19 cellular contexts compared by ENCODE assay signal in genomic region chr1:191608367-191608766, GRCh38.
DNase-seq lines count a peak whose midpoint lies in the region; ATAC-seq and TF ChIP-seq lines count a peak whose summit lies in the region.
"Had no signal": no experiment of that assay in that cellular context is flagged by ENCODE, and none has a peak within 500 bp of the region (broad histone marks: within the 10 kb centered on the region; RNA-seq: fewer than 3 reads in every experiment).

No MANE protein-coding gene starts in this region.

- TF ChIP-seq POLR2A in breast epithelium (IDR thresholded peaks at IDR 0.05), result no peak
- TF ChIP-seq POLR2A in suprapubic skin (IDR thresholded peaks at IDR 0.05), result no peak

- no peak for TF ChIP-seq EP300 in suprapubic skin (IDR thresholded peaks at IDR 0.05)

- no peaks in the 10 kb centered on the region for H3K27me3 Mint-ChIP-seq in MCF 10A (ENCODE audit: insufficient read depth, unreplicated experiment)
- no peaks in the 10 kb centered on the region for H3K27me3 Mint-ChIP-seq in T-cell

- WGBS in suprapubic skin, result 68% methylated on average over 4 of the region's 4 CpGs

- H3K27me3 ChIP-seq in breast epithelium, result no peaks in the 10 kb centered on the region
- no peaks in the 10 kb centered on the region for H3K27me3 ChIP-seq in suprapubic skin

- no TSS peak for BruUV-seq in MCF 10A (replicated peaks; lab: Mats Ljungman, UMichigan)

- CTCF ChIA-PET in MCF 10A (lab: Yijun Ruan, JAX), result no interaction called here
- CTCF ChIA-PET in T-cell (lab: Charles Lee), result no interaction called here

- H3K4me3 Mint-ChIP-seq in MCF 10A (ENCODE audit: unreplicated experiment) (no peak overlapping the region), T-cell (no peak overlapping the region)
- H3K4me3 Mint-ChIP-seq: activated CD8-positive, alpha-beta T cell treated with anti-CD3 and anti-CD28 coated beads, Interleukin-2, amount 10 ng/mL, durations not matched to agents 7 days and 5 days; HFFc6 had no signal

- H3K36me3 ChIP-seq in breast epithelium (no peaks in the 10 kb centered on the region), suprapubic skin (no peaks in the 10 kb centered on the region)

- DNase-seq in MCF 10A (ENCODE audit: unreplicated experiment) (peak; percentile 91), breast epithelium (ENCODE audit: low spot score in 2 of 2) (no peak), NCI-H2081 (lab: John Stamatoyannopoulos, UW) (peak; percentile 27 to 67), SHP77 (lab: John Stamatoyannopoulos, UW) (peak; percentile 96 to 97), suprapubic skin (ENCODE audit: low spot score in 2 of 2) (no peak), T-helper 2 cell (no peak), superior temporal gyrus (ENCODE audit: extremely low spot score) (no peak), T-cell (no peak)
- DNase-seq: activated CD8-positive, alpha-beta T cell treated with anti-CD3 and anti-CD28 coated beads, Interleukin-2, amount 10 ng/mL, durations not matched to agents 7 days and 5 days; activated gamma-delta T cell; AML-193; aorta; erythroblast; HFFc6; Kasumi-1; NCI-H774 had no signal

- H3K27ac Mint-ChIP-seq in MCF 10A (ENCODE audit: low read depth, unreplicated experiment) (no peak overlapping the region), T-cell (no peak overlapping the region)
- H3K27ac Mint-ChIP-seq: activated CD8-positive, alpha-beta T cell treated with anti-CD3 and anti-CD28 coated beads, Interleukin-2, amount 10 ng/mL, durations not matched to agents 7 days and 5 days; HFFc6 had no signal

- POLR2A ChIA-PET in MCF 10A (lab: Yijun Ruan, JAX) (no interaction called here), T-cell (lab: Charles Lee) (interaction anchor here in 1 of 2 donors (0.5 kb wide), 1 partner anchor 17 kb away, joined by 3 read pairs; no protein-coding TSS in a partner anchor)

- H3K9me3 Mint-ChIP-seq in MCF 10A (ENCODE audit: unreplicated experiment) (no peaks in the 10 kb centered on the region), T-cell (peaks cover 0 to 5% (median 0%) of the 10 kb centered on the region in 3 donors)

- H3K4me1 Mint-ChIP-seq in MCF 10A (ENCODE audit: insufficient read depth, unreplicated experiment) (no peaks in the 10 kb centered on the region), T-cell (no peaks in the 10 kb centered on the region)

- H3K4me3 ChIP-seq in breast epithelium (no peak overlapping the region), suprapubic skin (no peak overlapping the region)
- H3K4me3 ChIP-seq: coronary artery had no signal

- H3K9me3 ChIP-seq in breast epithelium, result no peaks in the 10 kb centered on the region
- no peaks in the 10 kb centered on the region for H3K9me3 ChIP-seq in suprapubic skin

- ATAC-seq in T-cell (replicated peaks in 1 of 4), result no peak
- ATAC-seq: activated CD8-positive, alpha-beta T cell treated with anti-CD3 and anti-CD28 coated beads, Interleukin-2, amount 10 ng/mL, durations not matched to agents 7 days and 5 days; left lobe of liver had no signal

- TF ChIP-seq CTCF in MCF 10A (IDR thresholded peaks at IDR 0.05; ENCODE audit: unreplicated experiment), result no peak
- no peak for TF ChIP-seq CTCF in breast epithelium (IDR thresholded peaks at IDR 0.05)
- no peak for TF ChIP-seq CTCF in suprapubic skin (IDR thresholded peaks at IDR 0.05)

- intact Hi-C loops in MCF 10A (cut with micrococcal nuclease) (no loop called here), breast epithelium (cut with DNase I; ENCODE audit: low total_unique reads) (no loop called here)

- H3K4me1 ChIP-seq in breast epithelium (no peaks in the 10 kb centered on the region), suprapubic skin (peaks cover 6% of the 10 kb centered on the region)

- H3K27ac ChIP-seq in breast epithelium (no peak overlapping the region), suprapubic skin (peak overlapping the region; percentile 65)
- H3K27ac ChIP-seq: coronary artery, HL-60 had no signal

- H3K36me3 Mint-ChIP-seq in MCF 10A (ENCODE audit: insufficient read depth, unreplicated experiment), result no peaks in the 10 kb centered on the region
- H3K36me3 Mint-ChIP-seq in T-cell, result no peaks in the 10 kb centered on the region

Comparison
In these comparisons a context has a peak if more than half of its experiments do, and no peak if none do; other contexts are left out.
1. DNase-seq: peak in MCF 10A (single experiment), NCI-H2081 (2 of 2) and SHP77 (2 of 2); none in breast epithelium (0 of 2), suprapubic skin (0 of 2), T-helper 2 cell (0 of 5), superior temporal gyrus (single experiment) and T-cell (0 of 34).